ENCODE assay signal across 8 cellular contexts in the genomic region with DNA sequence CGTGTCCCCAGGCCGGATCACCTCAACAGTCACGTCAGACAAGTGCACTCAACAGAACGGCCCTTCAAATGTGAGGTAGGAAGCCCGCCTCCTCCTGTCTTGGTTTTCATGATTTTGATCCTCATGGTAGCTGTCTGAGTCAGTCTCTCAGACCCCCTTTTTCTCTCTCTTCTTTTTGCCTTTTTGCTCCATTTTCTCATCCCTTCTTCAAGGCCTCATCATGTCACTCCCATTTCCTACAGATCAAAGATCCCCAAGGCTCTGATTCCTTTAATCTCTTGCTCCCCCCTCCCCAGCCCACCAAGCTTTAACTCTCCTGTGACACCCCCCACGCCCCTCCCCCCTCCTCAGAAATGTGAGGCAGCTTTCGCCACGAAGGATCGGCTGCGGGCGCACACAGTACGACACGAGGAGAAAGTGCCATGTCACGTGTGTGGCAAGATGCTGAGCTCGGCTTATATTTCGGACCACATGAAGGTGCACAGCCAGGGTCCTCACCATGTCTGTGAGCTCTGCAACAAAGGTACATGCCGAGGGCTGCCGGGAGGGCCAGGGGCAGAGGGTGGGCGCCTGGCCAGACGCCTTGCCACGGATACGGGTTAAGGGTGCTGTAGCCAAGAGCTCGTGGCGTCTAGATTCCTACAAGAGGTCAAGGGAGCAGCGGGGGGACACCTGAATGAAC. TPM values are rescaled to one million over a fixed set of nuclear protein-coding genes. Genes with fewer than 3 reads are reported as not detected.
A peak's percentile ranks its signal among the peaks of the same experiment; 100 is the strongest.
DNase-seq lines count a peak whose midpoint lies in the region; FAIRE-seq and TF ChIP-seq lines count a peak whose summit lies in the region.

No MANE protein-coding gene starts in this region.

- peak overlapping the region; percentile 99 for H3K27ac Mint-ChIP-seq in activated naive CD4-positive, alpha-beta T cell treated with anti-CD3 and anti-CD28 coated beads for 36 hours

- H3K27me3 Mint-ChIP-seq in activated naive CD4-positive, alpha-beta T cell treated with anti-CD3 and anti-CD28 coated beads for 36 hours (ENCODE audit: low read depth): no peaks in the 10 kb centered on the region

- peak overlapping the region; percentile 67 for H3K27ac ChIP-seq in substantia nigra (ENCODE audit: low read depth, low read length, poor library complexity, severe bottlenecking)

- H3K9me3 ChIP-seq in iPS-18c (ENCODE audit: control insufficient read depth, insufficient read depth, low read length): no peaks in the 10 kb centered on the region

- peaks cover 52% of the 10 kb centered on the region for H3K4me1 Mint-ChIP-seq in activated naive CD4-positive, alpha-beta T cell treated with anti-CD3 and anti-CD28 coated beads for 36 hours (ENCODE audit: low read depth)

- intact Hi-C loops in activated naive CD4-positive, alpha-beta T cell treated with anti-CD3 and anti-CD28 coated beads for 36 hours (cut with micrococcal nuclease): loop anchor here (5.0 kb wide), 8 partner anchors 61 to 986 kb away; partner anchors contain the start of genes ALDOA, ATXN2L, C16orf54 and C16orf92
- intact Hi-C loops in lower leg skin (cut with DNase I; ENCODE audit: low total_unique reads): no loop called here

- H3K36me3 Mint-ChIP-seq in activated naive CD4-positive, alpha-beta T cell treated with anti-CD3 and anti-CD28 coated beads for 36 hours (ENCODE audit: low read depth): peaks cover 43% of the 10 kb centered on the region

- CTCF ChIA-PET in activated naive CD4-positive, alpha-beta T cell treated with anti-CD3 and anti-CD28 coated beads for 36 hours (lab: Charles Lee): interaction anchor here (0.5 to 3.0 kb wide), 17 partner anchors 8 to 121 kb away, joined by 3 to 24 read pairs (median 3); partner anchors contain the start of genes ASPHD1, MVP and PAGR1

- WGBS in lower leg skin, 2 donors: 40 to 42% methylated on average over 25 of the region's 25 CpGs

- H3K9me3 Mint-ChIP-seq in activated naive CD4-positive, alpha-beta T cell treated with anti-CD3 and anti-CD28 coated beads for 36 hours: no peaks in the 10 kb centered on the region

- FAIRE-seq in RCC 7860 (lab: Jason Lieb, UNC): no peak

- H3K4me3 Mint-ChIP-seq in activated naive CD4-positive, alpha-beta T cell treated with anti-CD3 and anti-CD28 coated beads for 36 hours: peak overlapping the region; percentile 99

- no peak for TF ChIP-seq POLR2A in lower leg skin (IDR thresholded peaks at IDR 0.05)

- peak overlapping the region; percentile 88 for H3K4me3 ChIP-seq in iPS-18c (ENCODE audit: insufficient read depth, low read depth, low read length)
- no peak overlapping the region for H3K4me3 ChIP-seq in lower leg skin (ENCODE audit: low read depth, poor library complexity, severe bottlenecking)

- peak; percentile 74 for DNase-seq in activated effector memory CD4-positive, alpha-beta T cell treated with anti-CD3 and anti-CD28 coated beads, Interleukin-2, amount 50 U/mL, for 16 hours
- DNase-seq in activated effector memory CD4-positive, alpha-beta T cell treated with Interleukin-2 at 50 U/mL for 16 hours: no peak
- DNase-seq in activated naive CD4-positive, alpha-beta T cell treated with anti-CD3 and anti-CD28 coated beads for 36 hours: peak; percentile 47
- DNase-seq in substantia nigra (lab: John Stamatoyannopoulos, UW) (peak in 1 of 49 donors; percentile 32), kidney glomerular epithelial cell (lab: John Stamatoyannopoulos, UW) (no peak), RCC 7860 (ENCODE audit: low spot score) (no peak), lower leg skin (ENCODE audit: low spot score in 2 of 2) (no peak)

- no peak for TF ChIP-seq CTCF in lower leg skin (IDR thresholded peaks at IDR 0.05)

RNA-seq across cellular contexts. Expression of gene MAZ, which starts 2.0 kb away (rescaled TPM):
- 100 to 1,000 TPM; 290 to 330 TPM for total RNA-seq in activated naive CD4-positive, alpha-beta T cell treated with anti-CD3 and anti-CD28 coated beads for 36 hours
- total RNA-seq in lower leg skin: 100 to 1,000 TPM in 1 of 4 donors, 10 to 100 TPM in 3; 62.1 to 101 (median 84.8) TPM

RNA-seq across cellular contexts. Expression of gene PRRT2, which starts 3.6 kb away (rescaled TPM):
- under 1 TPM; 0.83 to 0.94 TPM for total RNA-seq in activated naive CD4-positive, alpha-beta T cell treated with anti-CD3 and anti-CD28 coated beads for 36 hours
- total RNA-seq in lower leg skin: 1 to 10 TPM in 3 of 4 donors, not detected in 1; 1.1 to 3.6 (median 1.4) TPM

RNA-seq across cellular contexts. Expression of gene PAGR1, which starts 7.6 kb away (rescaled TPM):
- 10 to 100 TPM; 16.9 to 19.3 TPM for total RNA-seq in activated naive CD4-positive, alpha-beta T cell treated with anti-CD3 and anti-CD28 coated beads for 36 hours
- 10 to 100 TPM; 28.0 to 33.5 (median 32.1) TPM for total RNA-seq in lower leg skin

RNA-seq across cellular contexts. Expression of gene MVP, which starts 11.9 kb away (rescaled TPM):
- 10 to 100 TPM; 84.1 to 86.9 TPM for total RNA-seq in activated naive CD4-positive, alpha-beta T cell treated with anti-CD3 and anti-CD28 coated beads for 36 hours
- total RNA-seq in lower leg skin: 10 to 100 TPM; 58.2 to 94.1 (median 70.4) TPM

RNA-seq across cellular contexts. Expression of gene KIF22, which starts 17.8 kb away (rescaled TPM):
- 100 to 1,000 TPM; 201 to 209 TPM for total RNA-seq in activated naive CD4-positive, alpha-beta T cell treated with anti-CD3 and anti-CD28 coated beads for 36 hours
- total RNA-seq in lower leg skin: 10 to 100 TPM; 36.8 to 81.2 (median 44.9) TPM

Comparison
In these comparisons a context has a peak if more than half of its experiments do, and no peak if none do; other contexts are left out.
1. DNase-seq: peak in activated effector memory CD4-positive, alpha-beta T cell treated with anti-CD3 and anti-CD28 coated beads, Interleukin-2, amount 50 U/mL, for 16 hours (single experiment) and activated naive CD4-positive, alpha-beta T cell treated with anti-CD3 and anti-CD28 coated beads for 36 hours (single experiment); none in activated effector memory CD4-positive, alpha-beta T cell treated with Interleukin-2 at 50 U/mL for 16 hours (single experiment), kidney glomerular epithelial cell (single experiment), RCC 7860 (single experiment) and lower leg skin (0 of 2).